ENCODE assay signal across 23 cellular contexts in the genomic region with DNA sequence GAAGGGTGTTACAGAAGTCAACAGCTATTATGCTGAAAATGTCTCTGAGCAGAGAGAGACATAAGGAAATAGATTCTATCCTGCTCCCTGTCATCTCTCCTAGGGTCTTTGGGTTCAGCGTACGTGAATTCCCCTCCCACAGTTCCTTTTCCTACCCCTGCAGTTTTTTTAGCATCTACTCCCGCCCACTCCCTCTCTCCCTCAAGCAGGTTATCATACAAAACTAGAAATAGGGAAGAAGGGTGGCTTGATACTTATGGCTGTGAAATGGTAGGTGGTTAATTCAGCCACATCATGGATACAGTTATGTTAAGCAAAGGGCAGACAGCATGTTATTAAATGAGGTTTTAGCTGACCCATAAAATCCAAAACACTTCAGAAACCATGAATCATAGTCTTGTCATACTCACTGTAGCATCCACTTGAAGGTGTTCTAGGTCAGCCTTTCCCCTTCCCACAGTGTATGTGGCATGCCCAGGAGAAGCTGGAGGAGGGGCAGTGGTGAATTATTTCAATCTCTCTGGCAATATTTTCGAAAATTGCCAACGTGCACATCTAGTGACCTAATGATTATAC.
DNase-seq lines count a peak whose midpoint lies in the region; ATAC-seq and TF ChIP-seq lines count a peak whose summit lies in the region.
"Had no signal": no experiment of that assay in that cellular context is flagged by ENCODE, and none has a peak within 500 bp of the region (broad histone marks: within the 10 kb centered on the region; RNA-seq: fewer than 3 reads in every experiment).

No MANE protein-coding gene starts in this region.

- in situ Hi-C loops in transverse colon (cut with MboI; ENCODE audit: low pct_ligation_motif_present in 1 of 4, low pct_unique_long_range_greater_than_20kb in 1 of 4, low sequenced_read_pairs in 3 of 4): no loop called here

- no peak for TF ChIP-seq EP300 in transverse colon (IDR thresholded peaks at IDR 0.05; ENCODE audit: low read depth)

- TF ChIP-seq POLR2A in transverse colon (IDR thresholded peaks at IDR 0.05): no peak

- 63 to 72% methylated on average over 5 of the region's 5 CpGs for WGBS in transverse colon (ENCODE audit: low coverage in 1 of 2), 2 donors

- peak; percentile 66 for ATAC-seq in stimulated activated naive CD8-positive, alpha-beta T cell treated with anti-CD3 and anti-CD28 coated beads, Interleukin-15, Interleukin-2, amounts not matched to agents 100 U/mL and 50 U/mL, for 24 hours
- no peak for ATAC-seq in stimulated activated naive CD8-positive, alpha-beta T cell treated with anti-CD3 and anti-CD28 coated beads, Interleukin-15, amount 100 ng/mL, for 72 hours
- no peak for ATAC-seq in HG03565 (IDR thresholded peaks at IDR 0.05; ENCODE audit: unreplicated experiment)
- ATAC-seq in GM21526 (IDR thresholded peaks at IDR 0.05; ENCODE audit: low FRiP score, unreplicated experiment): no peak
- ATAC-seq: activated CD8-positive, alpha-beta T cell treated with anti-CD3 and anti-CD28 coated beads, Interleukin-2, amount 10 ng/mL, durations not matched to agents 7 days and 5 days; left lung; naive thymus-derived CD4-positive, alpha-beta T cell had no signal

- DNase-seq in stimulated activated naive CD8-positive, alpha-beta T cell treated with anti-CD3 and anti-CD28 coated beads, Interleukin-15, Interleukin-2, amounts not matched to agents 100 U/mL and 50 U/mL, for 24 hours: no peak
- no peak for DNase-seq in stimulated activated naive CD8-positive, alpha-beta T cell treated with anti-CD3 and anti-CD28 coated beads, Interleukin-15, amount 100 ng/mL, for 72 hours
- DNase-seq in NCI-H69 (lab: John Stamatoyannopoulos, UW) (peak; percentile 27), glomerular visceral epithelial cell (ENCODE audit: extremely low spot score) (peak; percentile 51), transverse colon (no peak)
- DNase-seq in effector memory CD4-positive, alpha-beta T cell: no peak
- DNase-seq: activated CD8-positive, alpha-beta T cell treated with anti-CD3 and anti-CD28 coated beads, Interleukin-2, amount 10 ng/mL, durations not matched to agents 7 days and 5 days; activated naive CD8-positive, alpha-beta T cell treated with anti-CD3 and anti-CD28 coated beads, Interleukin-2, amount 10 ng/mL, durations not matched to agents 7 days and 5 days; Caco-2; DMS79 treated with DMSO at 0.1 percent for 48 hours; hypothalamus; immature natural killer cell; KBM-7; left lung; naive thymus-derived CD4-positive, alpha-beta T cell; NCI-H2171 treated with DMSO at 0.1 percent for 48 hours; NCI-H526 treated with DMSO at 0.1 percent for 48 hours; occipital lobe; Peyer's patch had no signal

- no peaks in the 10 kb centered on the region for H3K36me3 ChIP-seq in effector memory CD4-positive, alpha-beta T cell (ENCODE audit: control insufficient read depth, insufficient read depth, low read length)
- H3K36me3 ChIP-seq in transverse colon: no peaks in the 10 kb centered on the region
- H3K36me3 ChIP-seq: BLaER1, left lung, Peyer's patch had no signal

- H3K4me3 ChIP-seq in effector memory CD4-positive, alpha-beta T cell (ENCODE audit: insufficient read depth, low read depth, low read length, poor library complexity, severe bottlenecking): no peak overlapping the region
- H3K4me3 ChIP-seq in transverse colon: no peak overlapping the region
- H3K4me3 ChIP-seq: BLaER1, left lung, Peyer's patch had no signal

- no peak overlapping the region for H3K27ac Mint-ChIP-seq in stimulated activated naive CD8-positive, alpha-beta T cell treated with anti-CD3 and anti-CD28 coated beads, Interleukin-15, amount 100 ng/mL, for 72 hours
- H3K27ac Mint-ChIP-seq: activated CD8-positive, alpha-beta T cell treated with anti-CD3 and anti-CD28 coated beads, Interleukin-2, amount 10 ng/mL, durations not matched to agents 7 days and 5 days; activated naive CD8-positive, alpha-beta T cell treated with anti-CD3 and anti-CD28 coated beads, Interleukin-2, amount 10 ng/mL, durations not matched to agents 7 days and 5 days; immature natural killer cell; mesothelial cell of epicardium; naive thymus-derived CD4-positive, alpha-beta T cell had no signal

- no peaks in the 10 kb centered on the region for H3K27me3 ChIP-seq in effector memory CD4-positive, alpha-beta T cell (replicated peaks; ENCODE audit: control insufficient read depth, insufficient read depth, low read length, poor library complexity, severe bottlenecking)
- no peaks in the 10 kb centered on the region for H3K27me3 ChIP-seq in transverse colon
- H3K27me3 ChIP-seq: BLaER1, left lung, Peyer's patch had no signal

- H3K4me1 Mint-ChIP-seq in stimulated activated naive CD8-positive, alpha-beta T cell treated with anti-CD3 and anti-CD28 coated beads, Interleukin-15, amount 100 ng/mL, for 72 hours: peaks cover 23% of the 10 kb centered on the region

- no peaks in the 10 kb centered on the region for H3K27me3 Mint-ChIP-seq in stimulated activated naive CD8-positive, alpha-beta T cell treated with anti-CD3 and anti-CD28 coated beads, Interleukin-15, amount 100 ng/mL, for 72 hours

- no peaks in the 10 kb centered on the region for H3K9me3 Mint-ChIP-seq in stimulated activated naive CD8-positive, alpha-beta T cell treated with anti-CD3 and anti-CD28 coated beads, Interleukin-15, amount 100 ng/mL, for 72 hours
- H3K9me3 Mint-ChIP-seq: activated naive CD8-positive, alpha-beta T cell treated with anti-CD3 and anti-CD28 coated beads, Interleukin-2, amount 10 ng/mL, durations not matched to agents 7 days and 5 days; immature natural killer cell; mesothelial cell of epicardium; naive thymus-derived CD4-positive, alpha-beta T cell had no signal

- no peaks in the 10 kb centered on the region for H3K4me1 ChIP-seq in effector memory CD4-positive, alpha-beta T cell (ENCODE audit: control insufficient read depth, insufficient read depth, low read length, poor library complexity, severe bottlenecking)
- H3K4me1 ChIP-seq in transverse colon: peaks cover 6 to 20% (median 13%) of the 10 kb centered on the region in 4 donors

- H3K27ac ChIP-seq in effector memory CD4-positive, alpha-beta T cell (ENCODE audit: insufficient read depth, low read length, poor library complexity, severe bottlenecking): no peak overlapping the region
- H3K27ac ChIP-seq in transverse colon: no peak overlapping the region
- H3K27ac ChIP-seq: BLaER1, left lung, Peyer's patch had no signal

- intact Hi-C loops in transverse colon (cut with DNase I; ENCODE audit: low total_unique reads): loop anchor here (10.0 kb wide), 1 partner anchor 82 kb away; no protein-coding TSS in a partner anchor

- no peak overlapping the region for H3K4me3 Mint-ChIP-seq in stimulated activated naive CD8-positive, alpha-beta T cell treated with anti-CD3 and anti-CD28 coated beads, Interleukin-15, amount 100 ng/mL, for 72 hours
- H3K4me3 Mint-ChIP-seq: activated CD8-positive, alpha-beta T cell treated with anti-CD3 and anti-CD28 coated beads, Interleukin-2, amount 10 ng/mL, durations not matched to agents 7 days and 5 days; activated naive CD8-positive, alpha-beta T cell treated with anti-CD3 and anti-CD28 coated beads, Interleukin-2, amount 10 ng/mL, durations not matched to agents 7 days and 5 days; immature natural killer cell; mesothelial cell of epicardium; naive thymus-derived CD4-positive, alpha-beta T cell had no signal

- no peaks in the 10 kb centered on the region for H3K9me3 ChIP-seq in effector memory CD4-positive, alpha-beta T cell (ENCODE audit: control insufficient read depth, low read length)
- H3K9me3 ChIP-seq in transverse colon: no peaks in the 10 kb centered on the region
- H3K9me3 ChIP-seq: BLaER1, Caco-2, left lung, Peyer's patch had no signal

- TF ChIP-seq CTCF in transverse colon (IDR thresholded peaks at IDR 0.05): no peak

Comparison
In these comparisons a context has a peak if more than half of its experiments do, and no peak if none do; other contexts are left out.
1. DNase-seq: peak in NCI-H69 (single experiment) and glomerular visceral epithelial cell (single experiment); none in stimulated activated naive CD8-positive, alpha-beta T cell treated with anti-CD3 and anti-CD28 coated beads, Interleukin-15, Interleukin-2, amounts not matched to agents 100 U/mL and 50 U/mL, for 24 hours (single experiment), stimulated activated naive CD8-positive, alpha-beta T cell treated with anti-CD3 and anti-CD28 coated beads, Interleukin-15, amount 100 ng/mL, for 72 hours (0 of 2), effector memory CD4-positive, alpha-beta T cell (0 of 3) and transverse colon (single experiment).